18 cellular contexts compared by ENCODE assay signal in the genomic region with DNA sequence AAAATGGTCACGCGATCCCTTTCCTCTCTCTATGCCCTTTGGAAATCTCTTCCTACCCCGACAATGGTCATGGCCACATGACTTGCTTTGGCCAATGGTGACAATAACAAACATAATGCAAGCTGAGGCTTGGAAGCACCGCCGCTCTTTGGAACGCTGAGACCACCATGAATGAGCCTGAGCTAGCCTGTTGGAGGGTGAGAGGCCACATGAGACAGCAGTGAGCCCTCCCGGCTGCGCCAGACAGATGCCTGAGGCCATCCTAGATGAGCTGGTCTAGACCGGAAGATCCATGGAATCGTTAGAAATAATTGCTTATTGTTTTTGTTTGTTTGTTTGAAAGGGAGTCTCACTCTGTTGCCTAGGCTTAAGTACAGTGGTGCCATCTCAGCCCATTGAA.
"Had no signal": no experiment of that assay in that cellular context is flagged by ENCODE, and none has a peak within 500 bp of the region (broad histone marks: within the 10 kb centered on the region; RNA-seq: fewer than 3 reads in every experiment).

No MANE protein-coding gene starts in this region.

- ATAC-seq: effector memory CD8-positive, alpha-beta T cell; esophagus mucosa; gastroesophageal sphincter; heart left ventricle; left cardiac atrium; left lung; left ventricle myocardium superior; lower lobe of right lung had no signal

- DNase-seq: cortex of kidney; effector CD8-positive, alpha-beta T cell; effector memory CD8-positive, alpha-beta T cell; endodermal cell; erythroblast; esophagus squamous epithelium; foreskin fibroblast; heart left ventricle; hypothalamus; immature natural killer cell; left cardiac atrium; left lung; left ventricle myocardium superior; lower lobe of right lung; mesenchymal stem cell; midbrain had no signal
